ENCODE assay signal across 37 cellular contexts in genomic region chr13:93932901-93933300, GRCh38.
"Had no signal": no experiment of that assay in that cellular context is flagged by ENCODE, and none has a peak within 500 bp of the region (broad histone marks: within the 10 kb centered on the region; RNA-seq: fewer than 3 reads in every experiment).

No MANE protein-coding gene starts in this region.

- FAIRE-seq: bronchial epithelial cell, TTC549 had no signal

- H3K36me3 ChIP-seq: adrenal gland, cardiac muscle cell had no signal

- ATAC-seq: activated CD8-positive, alpha-beta T cell treated with anti-CD3 and anti-CD28 coated beads for 36 hours; activated naive CD4-positive, alpha-beta T cell treated with anti-CD3 and anti-CD28 coated beads, Interleukin-2, amount 50 U/mL, for 72 hours; activated T-cell treated with anti-CD3 and anti-CD28 coated beads, Interleukin-2, amount 50 U/mL, for 4 hours; activated T-cell treated with anti-CD3 and anti-CD28 coated beads, Interleukin-2, amount 50 U/mL, for 72 hours; activated T-helper 17 cell treated with anti-CD3 and anti-CD28 coated beads, Interleukin-2, amount 50 U/mL, for 72 hours had no signal

- H3K4me1 Mint-ChIP-seq: activated B cell treated with CpG ODN at 0.5 μM for 24 hours; activated CD4-positive, alpha-beta T cell treated with anti-CD3 and anti-CD28 coated beads, Interleukin-2, amount 10 ng/mL, durations not matched to agents 24 days and 14 days; activated naive CD8-positive, alpha-beta T cell treated with anti-CD3 and anti-CD28 coated beads for 36 hours; activated T-helper 17 cell treated with anti-CD3 and anti-CD28 coated beads, Interleukin-2, amount 50 U/mL, for 72 hours; brain; central memory CD8-positive, alpha-beta T cell had no signal

- H3K27ac Mint-ChIP-seq: activated B cell treated with CpG ODN at 0.5 μM for 24 hours; activated CD4-positive, alpha-beta memory T cell treated with anti-CD3 and anti-CD28 coated beads for 36 hours; activated CD4-positive, alpha-beta T cell treated with anti-CD3 and anti-CD28 coated beads, Interleukin-2, amount 10 ng/mL, durations not matched to agents 24 days and 14 days; activated CD8-positive, alpha-beta T cell treated with anti-CD3 and anti-CD28 coated beads for 36 hours; activated naive CD4-positive, alpha-beta T cell treated with anti-CD3 and anti-CD28 coated beads for 36 hours; activated naive CD4-positive, alpha-beta T cell treated with anti-CD3 and anti-CD28 coated beads, Interleukin-2, amount 50 U/mL, for 72 hours; activated naive CD8-positive, alpha-beta T cell treated with anti-CD3 and anti-CD28 coated beads for 36 hours; activated T-cell treated with anti-CD3 and anti-CD28 coated beads, Interleukin-2, amount 50 U/mL, for 72 hours; activated T-helper 1 cell treated with anti-CD3 and anti-CD28 coated beads, Interleukin-12 subunit alpha, Interleukin-12 subunit beta, Interleukin-2, Interleukin-4 antibody, amounts not matched to agents 30 ng/mL and 10 ng/mL and 1 ng/mL, durations not matched to agents 14 hours and 24 hours and 36 hours; activated T-helper 17 cell treated with anti-CD3 and anti-CD28 coated beads, Interleukin-2, amount 50 U/mL, for 72 hours; brain; T-helper 1 cell treated with Interleukin-12 subunit alpha and Interleukin-12 subunit beta and Interleukin-4 antibody, amounts not matched to agents 30 μg/mL and 1 μg/mL, for 36 hours; T-helper 2 cell treated with Interferon-gamma antibody and Interleukin-4, amounts not matched to agents 5 μg/mL and 100 μg/mL, for 36 hours had no signal

- H3K4me3 ChIP-seq: adrenal gland, cardiac muscle cell had no signal

- H3K9me3 ChIP-seq: adrenal gland had no signal

- H3K4me1 ChIP-seq: adrenal gland had no signal

- H3K27me3 ChIP-seq: adrenal gland, cardiac muscle cell had no signal

- DNase-seq: activated B cell treated with CpG ODN at 0.5 μM for 24 hours; activated CD4-positive, alpha-beta memory T cell treated with anti-CD3 and anti-CD28 coated beads for 36 hours; activated CD4-positive, alpha-beta T cell treated with anti-CD3 and anti-CD28 coated beads for 4 hours; activated CD4-positive, alpha-beta T cell treated with anti-CD3 and anti-CD28 coated beads, Interleukin-2, amount 10 ng/mL, durations not matched to agents 24 days and 14 days; activated CD4-positive, alpha-beta T cell treated with anti-CD3 and anti-CD28 coated beads, Interleukin-2, amount 50 U/mL, for 1 hour; activated CD4-positive, alpha-beta T cell treated with anti-CD3 and anti-CD28 coated beads, Interleukin-2, amount 50 U/mL, for 4 hours; activated CD4-positive, CD25-positive, alpha-beta regulatory T cell treated with anti-CD3 and anti-CD28 coated beads, Interleukin-2, amount 50 U/mL, for 72 hours; activated CD8-positive, alpha-beta memory T cell treated with anti-CD3 and anti-CD28 coated beads, Interleukin-2, amount 50 U/mL, for 4 hours; activated CD8-positive, alpha-beta T cell treated with anti-CD3 and anti-CD28 coated beads for 36 hours; activated effector memory CD4-positive, alpha-beta T cell treated with anti-CD3 and anti-CD28 coated beads, Interleukin-2, amount 50 U/mL, for 16 hours; activated gamma-delta T cell treated with Interleukin-2 at 50 U/mL for 16 hours; activated naive CD4-positive, alpha-beta T cell; activated naive CD4-positive, alpha-beta T cell treated with anti-CD3 and anti-CD28 coated beads for 36 hours; activated naive CD4-positive, alpha-beta T cell treated with anti-CD3 and anti-CD28 coated beads, Interleukin-2, amount 50 U/mL, for 16 hours; activated naive CD8-positive, alpha-beta T cell treated with anti-CD3 and anti-CD28 coated beads for 36 hours; activated T-cell treated with anti-CD3 and anti-CD28 coated beads for 4 hours; activated T-cell treated with anti-CD3 and anti-CD28 coated beads, Interleukin-2, amount 50 U/mL, for 1 hour; activated T-cell treated with anti-CD3 and anti-CD28 coated beads, Interleukin-2, amount 50 U/mL, for 4 hours; activated T-cell treated with anti-CD3 and anti-CD28 coated beads, Interleukin-2, amount 50 U/mL, for 72 hours; adrenal gland; aorta; caudate nucleus; cerebellar nuclear complex; T-helper 1 cell; T-helper 2 cell; T-helper 9 cell had no signal

- H3K9me3 Mint-ChIP-seq: activated B cell treated with CpG ODN at 0.5 μM for 24 hours; activated CD4-positive, alpha-beta memory T cell treated with anti-CD3 and anti-CD28 coated beads for 36 hours; activated CD4-positive, alpha-beta T cell treated with anti-CD3 and anti-CD28 coated beads, Interleukin-2, amount 10 ng/mL, durations not matched to agents 24 days and 14 days; activated CD8-positive, alpha-beta T cell treated with anti-CD3 and anti-CD28 coated beads for 36 hours; activated naive CD4-positive, alpha-beta T cell treated with anti-CD3 and anti-CD28 coated beads for 36 hours; activated T-cell treated with anti-CD3 and anti-CD28 coated beads, Interleukin-2, amount 50 U/mL, for 4 hours; activated T-helper 1 cell treated with anti-CD3 and anti-CD28 coated beads, Interleukin-12 subunit alpha, Interleukin-12 subunit beta, Interleukin-2, Interleukin-4 antibody, amounts not matched to agents 30 ng/mL and 10 ng/mL and 1 ng/mL, durations not matched to agents 14 hours and 24 hours and 36 hours; activated T-helper 17 cell treated with anti-CD3 and anti-CD28 coated beads, Interleukin-2, amount 50 U/mL, for 72 hours; T-helper 1 cell treated with Interleukin-12 subunit alpha and Interleukin-12 subunit beta and Interleukin-4 antibody, amounts not matched to agents 30 μg/mL and 1 μg/mL, for 36 hours; T-helper 2 cell treated with Interferon-gamma antibody and Interleukin-4, amounts not matched to agents 5 μg/mL and 100 μg/mL, for 36 hours had no signal

- H3K4me3 Mint-ChIP-seq: activated B cell treated with CpG ODN at 0.5 μM for 24 hours; activated CD4-positive, alpha-beta memory T cell treated with anti-CD3 and anti-CD28 coated beads for 36 hours; activated CD4-positive, alpha-beta T cell treated with anti-CD3 and anti-CD28 coated beads, Interleukin-2, amount 10 ng/mL, durations not matched to agents 24 days and 14 days; activated CD8-positive, alpha-beta T cell treated with anti-CD3 and anti-CD28 coated beads for 36 hours; activated naive CD4-positive, alpha-beta T cell treated with anti-CD3 and anti-CD28 coated beads for 36 hours; activated naive CD8-positive, alpha-beta T cell treated with anti-CD3 and anti-CD28 coated beads for 36 hours; activated T-cell treated with anti-CD3 and anti-CD28 coated beads, Interleukin-2, amount 50 U/mL, for 4 hours; activated T-cell treated with anti-CD3 and anti-CD28 coated beads, Interleukin-2, amount 50 U/mL, for 72 hours; activated T-helper 1 cell treated with anti-CD3 and anti-CD28 coated beads, Interleukin-12 subunit alpha, Interleukin-12 subunit beta, Interleukin-2, Interleukin-4 antibody, amounts not matched to agents 30 ng/mL and 10 ng/mL and 1 ng/mL, durations not matched to agents 14 hours and 24 hours and 36 hours; activated T-helper 17 cell treated with anti-CD3 and anti-CD28 coated beads, Interleukin-2, amount 50 U/mL, for 72 hours; brain; central memory CD8-positive, alpha-beta T cell; T-helper 1 cell treated with Interleukin-12 subunit alpha and Interleukin-12 subunit beta and Interleukin-4 antibody, amounts not matched to agents 30 μg/mL and 1 μg/mL, for 36 hours; T-helper 2 cell treated with Interferon-gamma antibody and Interleukin-4, amounts not matched to agents 5 μg/mL and 100 μg/mL, for 36 hours had no signal

- H3K36me3 Mint-ChIP-seq: activated CD4-positive, alpha-beta memory T cell treated with anti-CD3 and anti-CD28 coated beads for 36 hours; activated naive CD4-positive, alpha-beta T cell treated with anti-CD3 and anti-CD28 coated beads, Interleukin-2, amount 50 U/mL, for 72 hours; activated naive CD8-positive, alpha-beta T cell treated with anti-CD3 and anti-CD28 coated beads for 36 hours; brain had no signal

- H3K27ac ChIP-seq: adrenal gland, cardiac muscle cell, VCaP had no signal

- H3K27me3 Mint-ChIP-seq: activated B cell treated with CpG ODN at 0.5 μM for 24 hours; activated CD4-positive, alpha-beta memory T cell treated with anti-CD3 and anti-CD28 coated beads for 36 hours; activated CD4-positive, alpha-beta T cell treated with anti-CD3 and anti-CD28 coated beads, Interleukin-2, amount 10 ng/mL, durations not matched to agents 24 days and 14 days; activated CD8-positive, alpha-beta T cell treated with anti-CD3 and anti-CD28 coated beads for 36 hours; activated T-helper 17 cell treated with anti-CD3 and anti-CD28 coated beads, Interleukin-2, amount 50 U/mL, for 72 hours; brain had no signal
